Comparison of ENCODE assay signal across 1 cellular context in the genomic region with DNA sequence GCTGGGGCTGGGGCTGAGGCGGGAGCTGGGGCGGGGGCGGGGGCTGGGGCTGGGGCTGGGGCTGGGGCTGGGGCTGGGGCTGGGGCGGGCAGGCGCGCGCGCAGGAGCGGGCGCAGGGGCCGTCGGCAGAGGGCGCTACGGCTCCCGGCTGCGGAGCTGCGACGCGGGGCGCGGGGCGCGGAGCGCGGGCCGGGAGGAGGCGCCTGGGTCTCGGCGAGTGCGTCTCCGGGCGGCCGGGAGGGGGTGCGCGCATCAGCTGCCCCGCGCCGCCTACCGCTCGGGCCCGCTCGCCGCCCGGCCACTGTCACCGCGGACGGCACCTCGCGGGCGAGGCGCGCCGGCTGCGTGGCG.
A peak's percentile ranks its signal among the peaks of the same experiment; 100 is the strongest.
TF ChIP-seq lines count a peak whose summit lies in the region.

No MANE protein-coding gene starts in this region.

TF ChIP-seq in K562, 482 proteins besides CTCF, POLR2A, EP300 and RAD21 (continued from another document):
- TF ChIP-seq MYC (IDR thresholded peaks at IDR 0.05; ENCODE audit: low read depth, low read length) (no peak), MYC (CRISPR knock-in tag; IDR thresholded peaks at IDR 0.05; ENCODE audit: borderline replicate concordance, low read depth) (no peak), PRMT5 (CRISPR knock-in tag; IDR thresholded peaks at IDR 0.05) (no peak), TEAD4 (IDR thresholded peaks at IDR 0.05; ENCODE audit: low read length) (no peak), TEAD4 (CRISPR knock-in tag; IDR thresholded peaks at IDR 0.05; ENCODE audit: borderline replicate concordance) (no peak), ZNF75A (CRISPR knock-in tag; IDR thresholded peaks at IDR 0.05) (no peak), HMGN3 (IDR thresholded peaks at IDR 0.05; ENCODE audit: borderline replicate concordance, extremely low read depth, insufficient read length, low read depth, low read length) (peak; percentile 49), L3MBTL2 (IDR thresholded peaks at IDR 0.05) (no peak), CCNT2 (IDR thresholded peaks at IDR 0.05; ENCODE audit: borderline replicate concordance, extremely low read depth, insufficient read length, low read depth, low read length) (peak; percentile 13), BACH1 (tag; IDR thresholded peaks at IDR 0.05) (no peak), ZNF699 (CRISPR knock-in tag; IDR thresholded peaks at IDR 0.05; ENCODE audit: insufficient replicate concordance) (no peak), CTBP1 (IDR thresholded peaks at IDR 0.05; ENCODE audit: borderline replicate concordance) (peak; percentile 79; the same call in 1 of the 2 replicates), ERF (CRISPR knock-in tag; IDR thresholded peaks at IDR 0.05) (no peak), HMG20B (CRISPR knock-in tag; IDR thresholded peaks at IDR 0.05) (no peak), CXXC5 (CRISPR knock-in tag; IDR thresholded peaks at IDR 0.05) (peak; percentile 69), KDM4B (IDR thresholded peaks at IDR 0.05; ENCODE audit: borderline replicate concordance in 2 of 2, low read depth in 1 of 2) (no peak), RB1 (IDR thresholded peaks at IDR 0.05; ENCODE audit: low read depth) (peak; percentile 53; the same call in 1 of the 2 replicates)
- TF ChIP-seq, protein P1, sequence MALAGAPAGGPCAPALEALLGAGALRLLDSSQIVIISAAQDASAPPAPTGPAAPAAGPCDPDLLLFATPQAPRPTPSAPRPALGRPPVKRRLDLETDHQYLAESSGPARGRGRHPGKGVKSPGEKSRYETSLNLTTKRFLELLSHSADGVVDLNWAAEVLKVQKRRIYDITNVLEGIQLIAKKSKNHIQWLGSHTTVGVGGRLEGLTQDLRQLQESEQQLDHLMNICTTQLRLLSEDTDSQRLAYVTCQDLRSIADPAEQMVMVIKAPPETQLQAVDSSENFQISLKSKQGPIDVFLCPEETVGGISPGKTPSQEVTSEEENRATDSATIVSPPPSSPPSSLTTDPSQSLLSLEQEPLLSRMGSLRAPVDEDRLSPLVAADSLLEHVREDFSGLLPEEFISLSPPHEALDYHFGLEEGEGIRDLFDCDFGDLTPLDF (CRISPR knock-in tag; IDR thresholded peaks at IDR 0.05), result no peak
